1 cellular context compared by ENCODE assay signal in the genomic region with DNA sequence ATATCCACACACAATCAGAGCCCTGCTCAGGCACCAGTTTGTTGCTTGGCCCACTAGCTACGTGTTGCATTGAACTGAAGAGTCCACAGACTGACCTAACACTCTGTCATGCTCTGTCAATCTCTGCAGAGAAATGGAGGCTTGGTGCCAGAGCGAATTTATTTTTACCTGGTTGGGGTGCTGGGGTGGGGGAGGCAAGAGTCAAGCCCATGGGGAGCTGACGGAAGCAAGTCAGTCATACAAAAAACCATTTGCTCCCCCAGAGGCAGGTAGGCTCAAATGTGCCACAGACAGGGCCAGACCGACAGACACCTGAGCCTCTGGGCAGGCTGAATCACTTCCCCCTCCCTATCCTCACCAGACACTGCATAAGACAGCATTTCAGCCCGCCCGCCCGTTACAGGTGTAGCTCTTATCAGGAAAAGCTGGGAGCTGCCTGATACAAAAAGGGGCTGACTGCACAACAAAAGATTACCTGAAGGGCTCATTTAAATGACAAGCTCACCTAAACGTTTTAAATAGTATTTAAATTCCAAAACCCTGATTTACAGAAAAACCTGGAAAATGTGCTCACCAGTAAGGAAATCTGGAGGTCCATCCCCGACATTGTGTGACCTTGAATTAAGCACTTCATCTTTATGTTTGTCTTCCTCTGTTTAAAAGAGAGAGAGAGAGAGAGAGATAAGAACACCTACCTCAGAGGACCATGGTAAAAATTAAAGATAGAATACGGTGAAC.
A peak's percentile ranks its signal among the peaks of the same experiment; 100 is the strongest.
TF ChIP-seq lines count a peak whose summit lies in the region.

No MANE protein-coding gene starts in this region.

TF ChIP-seq in K562, 482 proteins besides CTCF, POLR2A, EP300 and RAD21 (continued from another document and continues in another):
- TF ChIP-seq, protein P1, sequence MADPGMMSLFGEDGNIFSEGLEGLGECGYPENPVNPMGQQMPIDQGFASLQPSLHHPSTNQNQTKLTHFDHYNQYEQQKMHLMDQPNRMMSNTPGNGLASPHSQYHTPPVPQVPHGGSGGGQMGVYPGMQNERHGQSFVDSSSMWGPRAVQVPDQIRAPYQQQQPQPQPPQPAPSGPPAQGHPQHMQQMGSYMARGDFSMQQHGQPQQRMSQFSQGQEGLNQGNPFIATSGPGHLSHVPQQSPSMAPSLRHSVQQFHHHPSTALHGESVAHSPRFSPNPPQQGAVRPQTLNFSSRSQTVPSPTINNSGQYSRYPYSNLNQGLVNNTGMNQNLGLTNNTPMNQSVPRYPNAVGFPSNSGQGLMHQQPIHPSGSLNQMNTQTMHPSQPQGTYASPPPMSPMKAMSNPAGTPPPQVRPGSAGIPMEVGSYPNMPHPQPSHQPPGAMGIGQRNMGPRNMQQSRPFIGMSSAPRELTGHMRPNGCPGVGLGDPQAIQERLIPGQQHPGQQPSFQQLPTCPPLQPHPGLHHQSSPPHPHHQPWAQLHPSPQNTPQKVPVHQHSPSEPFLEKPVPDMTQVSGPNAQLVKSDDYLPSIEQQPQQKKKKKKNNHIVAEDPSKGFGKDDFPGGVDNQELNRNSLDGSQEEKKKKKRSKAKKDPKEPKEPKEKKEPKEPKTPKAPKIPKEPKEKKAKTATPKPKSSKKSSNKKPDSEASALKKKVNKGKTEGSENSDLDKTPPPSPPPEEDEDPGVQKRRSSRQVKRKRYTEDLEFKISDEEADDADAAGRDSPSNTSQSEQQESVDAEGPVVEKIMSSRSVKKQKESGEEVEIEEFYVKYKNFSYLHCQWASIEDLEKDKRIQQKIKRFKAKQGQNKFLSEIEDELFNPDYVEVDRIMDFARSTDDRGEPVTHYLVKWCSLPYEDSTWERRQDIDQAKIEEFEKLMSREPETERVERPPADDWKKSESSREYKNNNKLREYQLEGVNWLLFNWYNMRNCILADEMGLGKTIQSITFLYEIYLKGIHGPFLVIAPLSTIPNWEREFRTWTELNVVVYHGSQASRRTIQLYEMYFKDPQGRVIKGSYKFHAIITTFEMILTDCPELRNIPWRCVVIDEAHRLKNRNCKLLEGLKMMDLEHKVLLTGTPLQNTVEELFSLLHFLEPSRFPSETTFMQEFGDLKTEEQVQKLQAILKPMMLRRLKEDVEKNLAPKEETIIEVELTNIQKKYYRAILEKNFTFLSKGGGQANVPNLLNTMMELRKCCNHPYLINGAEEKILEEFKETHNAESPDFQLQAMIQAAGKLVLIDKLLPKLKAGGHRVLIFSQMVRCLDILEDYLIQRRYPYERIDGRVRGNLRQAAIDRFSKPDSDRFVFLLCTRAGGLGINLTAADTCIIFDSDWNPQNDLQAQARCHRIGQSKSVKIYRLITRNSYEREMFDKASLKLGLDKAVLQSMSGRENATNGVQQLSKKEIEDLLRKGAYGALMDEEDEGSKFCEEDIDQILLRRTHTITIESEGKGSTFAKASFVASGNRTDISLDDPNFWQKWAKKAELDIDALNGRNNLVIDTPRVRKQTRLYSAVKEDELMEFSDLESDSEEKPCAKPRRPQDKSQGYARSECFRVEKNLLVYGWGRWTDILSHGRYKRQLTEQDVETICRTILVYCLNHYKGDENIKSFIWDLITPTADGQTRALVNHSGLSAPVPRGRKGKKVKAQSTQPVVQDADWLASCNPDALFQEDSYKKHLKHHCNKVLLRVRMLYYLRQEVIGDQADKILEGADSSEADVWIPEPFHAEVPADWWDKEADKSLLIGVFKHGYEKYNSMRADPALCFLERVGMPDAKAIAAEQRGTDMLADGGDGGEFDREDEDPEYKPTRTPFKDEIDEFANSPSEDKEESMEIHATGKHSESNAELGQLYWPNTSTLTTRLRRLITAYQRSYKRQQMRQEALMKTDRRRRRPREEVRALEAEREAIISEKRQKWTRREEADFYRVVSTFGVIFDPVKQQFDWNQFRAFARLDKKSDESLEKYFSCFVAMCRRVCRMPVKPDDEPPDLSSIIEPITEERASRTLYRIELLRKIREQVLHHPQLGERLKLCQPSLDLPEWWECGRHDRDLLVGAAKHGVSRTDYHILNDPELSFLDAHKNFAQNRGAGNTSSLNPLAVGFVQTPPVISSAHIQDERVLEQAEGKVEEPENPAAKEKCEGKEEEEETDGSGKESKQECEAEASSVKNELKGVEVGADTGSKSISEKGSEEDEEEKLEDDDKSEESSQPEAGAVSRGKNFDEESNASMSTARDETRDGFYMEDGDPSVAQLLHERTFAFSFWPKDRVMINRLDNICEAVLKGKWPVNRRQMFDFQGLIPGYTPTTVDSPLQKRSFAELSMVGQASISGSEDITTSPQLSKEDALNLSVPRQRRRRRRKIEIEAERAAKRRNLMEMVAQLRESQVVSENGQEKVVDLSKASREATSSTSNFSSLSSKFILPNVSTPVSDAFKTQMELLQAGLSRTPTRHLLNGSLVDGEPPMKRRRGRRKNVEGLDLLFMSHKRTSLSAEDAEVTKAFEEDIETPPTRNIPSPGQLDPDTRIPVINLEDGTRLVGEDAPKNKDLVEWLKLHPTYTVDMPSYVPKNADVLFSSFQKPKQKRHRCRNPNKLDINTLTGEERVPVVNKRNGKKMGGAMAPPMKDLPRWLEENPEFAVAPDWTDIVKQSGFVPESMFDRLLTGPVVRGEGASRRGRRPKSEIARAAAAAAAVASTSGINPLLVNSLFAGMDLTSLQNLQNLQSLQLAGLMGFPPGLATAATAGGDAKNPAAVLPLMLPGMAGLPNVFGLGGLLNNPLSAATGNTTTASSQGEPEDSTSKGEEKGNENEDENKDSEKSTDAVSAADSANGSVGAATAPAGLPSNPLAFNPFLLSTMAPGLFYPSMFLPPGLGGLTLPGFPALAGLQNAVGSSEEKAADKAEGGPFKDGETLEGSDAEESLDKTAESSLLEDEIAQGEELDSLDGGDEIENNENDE (IDR thresholded peaks at IDR 0.05; ENCODE audit: low read depth, low read length) = no peak
- TF ChIP-seq ZNF143 (CRISPR knock-in tag; IDR thresholded peaks at IDR 0.05) = no peak
- no peak for TF ChIP-seq EGR1 (conservative IDR thresholded peaks at IDR 0.05)
- no peak for TF ChIP-seq ZNF583 (CRISPR knock-in tag; IDR thresholded peaks at IDR 0.05)
- TF ChIP-seq ZNF212 (CRISPR knock-in tag; IDR thresholded peaks at IDR 0.05) = no peak
- TF ChIP-seq, protein P2, sequence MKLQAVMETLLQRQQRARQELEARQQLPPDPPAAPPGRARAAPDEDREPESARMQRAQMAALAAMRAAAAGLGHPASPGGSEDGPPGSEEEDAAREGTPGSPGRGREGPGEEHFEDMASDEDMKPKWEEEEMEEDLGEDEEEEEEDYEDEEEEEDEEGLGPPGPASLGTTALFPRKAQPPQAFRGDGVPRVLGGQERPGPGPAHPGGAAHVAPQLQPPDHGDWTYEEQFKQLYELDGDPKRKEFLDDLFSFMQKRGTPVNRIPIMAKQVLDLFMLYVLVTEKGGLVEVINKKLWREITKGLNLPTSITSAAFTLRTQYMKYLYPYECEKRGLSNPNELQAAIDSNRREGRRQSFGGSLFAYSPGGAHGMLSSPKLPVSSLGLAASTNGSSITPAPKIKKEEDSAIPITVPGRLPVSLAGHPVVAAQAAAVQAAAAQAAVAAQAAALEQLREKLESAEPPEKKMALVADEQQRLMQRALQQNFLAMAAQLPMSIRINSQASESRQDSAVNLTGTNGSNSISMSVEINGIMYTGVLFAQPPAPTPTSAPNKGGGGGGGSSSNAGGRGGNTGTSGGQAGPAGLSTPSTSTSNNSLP (IDR thresholded peaks at IDR 0.05; ENCODE audit: borderline replicate concordance, low read depth, low read length) = 0 out of 2 replicates have a peak, but pooled peaks have one; percentile 51
- TF ChIP-seq ILK (tag; IDR thresholded peaks at IDR 0.05; ENCODE audit: borderline replicate concordance, low read depth) = no peak
- TF ChIP-seq TBL1XR1 (IDR thresholded peaks at IDR 0.05; ENCODE audit: low read length in 2 of 2) = no peak; a peak in 1 of 4 replicates
- TF ChIP-seq SRF (CRISPR knock-in tag; IDR thresholded peaks at IDR 0.05) = no peak
- TF ChIP-seq ZNF778 (CRISPR knock-in tag; IDR thresholded peaks at IDR 0.05) = no peak
- TF ChIP-seq PPARD (CRISPR knock-in tag; IDR thresholded peaks at IDR 0.05) = no peak
- 0 out of 2 replicates have a peak, but pooled peaks have one; percentile 47 for TF ChIP-seq SMARCC2 (IDR thresholded peaks at IDR 0.05; ENCODE audit: low read depth)
- TF ChIP-seq ZFP36 (IDR thresholded peaks at IDR 0.05; ENCODE audit: low read depth, low read length, partially characterized antibody) = no peak
- TF ChIP-seq, protein P3, sequence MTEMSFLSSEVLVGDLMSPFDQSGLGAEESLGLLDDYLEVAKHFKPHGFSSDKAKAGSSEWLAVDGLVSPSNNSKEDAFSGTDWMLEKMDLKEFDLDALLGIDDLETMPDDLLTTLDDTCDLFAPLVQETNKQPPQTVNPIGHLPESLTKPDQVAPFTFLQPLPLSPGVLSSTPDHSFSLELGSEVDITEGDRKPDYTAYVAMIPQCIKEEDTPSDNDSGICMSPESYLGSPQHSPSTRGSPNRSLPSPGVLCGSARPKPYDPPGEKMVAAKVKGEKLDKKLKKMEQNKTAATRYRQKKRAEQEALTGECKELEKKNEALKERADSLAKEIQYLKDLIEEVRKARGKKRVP (CRISPR knock-in tag; IDR thresholded peaks at IDR 0.05) = no peak
- no peak for TF ChIP-seq PHF20 (IDR thresholded peaks at IDR 0.05; ENCODE audit: partially characterized antibody)
- TF ChIP-seq, protein P4, sequence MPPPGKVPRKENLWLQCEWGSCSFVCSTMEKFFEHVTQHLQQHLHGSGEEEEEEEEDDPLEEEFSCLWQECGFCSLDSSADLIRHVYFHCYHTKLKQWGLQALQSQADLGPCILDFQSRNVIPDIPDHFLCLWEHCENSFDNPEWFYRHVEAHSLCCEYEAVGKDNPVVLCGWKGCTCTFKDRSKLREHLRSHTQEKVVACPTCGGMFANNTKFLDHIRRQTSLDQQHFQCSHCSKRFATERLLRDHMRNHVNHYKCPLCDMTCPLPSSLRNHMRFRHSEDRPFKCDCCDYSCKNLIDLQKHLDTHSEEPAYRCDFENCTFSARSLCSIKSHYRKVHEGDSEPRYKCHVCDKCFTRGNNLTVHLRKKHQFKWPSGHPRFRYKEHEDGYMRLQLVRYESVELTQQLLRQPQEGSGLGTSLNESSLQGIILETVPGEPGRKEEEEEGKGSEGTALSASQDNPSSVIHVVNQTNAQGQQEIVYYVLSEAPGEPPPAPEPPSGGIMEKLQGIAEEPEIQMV (tag; conservative IDR thresholded peaks at IDR 0.05; ENCODE audit: low read depth) = no peak
- peak; percentile 86 for TF ChIP-seq SOX6 (IDR thresholded peaks at IDR 0.05)
- no peak for TF ChIP-seq LARP7 (IDR thresholded peaks at IDR 0.05)
- TF ChIP-seq ZNF551 (CRISPR knock-in tag; IDR thresholded peaks at IDR 0.05) = no peak
- TF ChIP-seq NFE2 (IDR thresholded peaks at IDR 0.05; ENCODE audit: low read depth) = peak; percentile 21; the same call in 1 of the 2 replicates
- TF ChIP-seq, protein P5, sequence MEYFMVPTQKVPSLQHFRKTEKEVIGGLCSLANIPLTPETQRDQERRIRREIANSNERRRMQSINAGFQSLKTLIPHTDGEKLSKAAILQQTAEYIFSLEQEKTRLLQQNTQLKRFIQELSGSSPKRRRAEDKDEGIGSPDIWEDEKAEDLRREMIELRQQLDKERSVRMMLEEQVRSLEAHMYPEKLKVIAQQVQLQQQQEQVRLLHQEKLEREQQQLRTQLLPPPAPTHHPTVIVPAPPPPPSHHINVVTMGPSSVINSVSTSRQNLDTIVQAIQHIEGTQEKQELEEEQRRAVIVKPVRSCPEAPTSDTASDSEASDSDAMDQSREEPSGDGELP (CRISPR knock-in tag; IDR thresholded peaks at IDR 0.05; ENCODE audit: borderline replicate concordance) = peak; percentile 21; the same call in 1 of the 2 replicates
- TF ChIP-seq, protein P6, sequence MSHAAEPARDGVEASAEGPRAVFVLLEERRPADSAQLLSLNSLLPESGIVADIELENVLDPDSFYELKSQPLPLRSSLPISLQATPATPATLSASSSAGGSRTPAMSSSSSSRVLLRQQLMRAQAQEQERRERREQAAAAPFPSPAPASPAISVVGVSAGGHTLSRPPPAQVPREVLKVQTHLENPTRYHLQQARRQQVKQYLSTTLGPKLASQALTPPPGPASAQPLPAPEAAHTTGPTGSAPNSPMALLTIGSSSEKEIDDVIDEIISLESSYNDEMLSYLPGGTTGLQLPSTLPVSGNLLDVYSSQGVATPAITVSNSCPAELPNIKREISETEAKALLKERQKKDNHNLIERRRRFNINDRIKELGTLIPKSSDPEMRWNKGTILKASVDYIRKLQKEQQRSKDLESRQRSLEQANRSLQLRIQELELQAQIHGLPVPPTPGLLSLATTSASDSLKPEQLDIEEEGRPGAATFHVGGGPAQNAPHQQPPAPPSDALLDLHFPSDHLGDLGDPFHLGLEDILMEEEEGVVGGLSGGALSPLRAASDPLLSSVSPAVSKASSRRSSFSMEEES (CRISPR knock-in tag; IDR thresholded peaks at IDR 0.05) = no peak
- TF ChIP-seq, protein P7, sequence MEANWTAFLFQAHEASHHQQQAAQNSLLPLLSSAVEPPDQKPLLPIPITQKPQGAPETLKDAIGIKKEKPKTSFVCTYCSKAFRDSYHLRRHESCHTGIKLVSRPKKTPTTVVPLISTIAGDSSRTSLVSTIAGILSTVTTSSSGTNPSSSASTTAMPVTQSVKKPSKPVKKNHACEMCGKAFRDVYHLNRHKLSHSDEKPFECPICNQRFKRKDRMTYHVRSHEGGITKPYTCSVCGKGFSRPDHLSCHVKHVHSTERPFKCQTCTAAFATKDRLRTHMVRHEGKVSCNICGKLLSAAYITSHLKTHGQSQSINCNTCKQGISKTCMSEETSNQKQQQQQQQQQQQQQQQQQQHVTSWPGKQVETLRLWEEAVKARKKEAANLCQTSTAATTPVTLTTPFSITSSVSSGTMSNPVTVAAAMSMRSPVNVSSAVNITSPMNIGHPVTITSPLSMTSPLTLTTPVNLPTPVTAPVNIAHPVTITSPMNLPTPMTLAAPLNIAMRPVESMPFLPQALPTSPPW (CRISPR knock-in tag; IDR thresholded peaks at IDR 0.05) = peak; percentile 50
- TF ChIP-seq MYC (IDR thresholded peaks at IDR 0.05; ENCODE audit: low read depth, low read length) = 0 out of 2 replicates have a peak, but pooled peaks have one; percentile 12
- no peak for TF ChIP-seq MYC (CRISPR knock-in tag; IDR thresholded peaks at IDR 0.05; ENCODE audit: borderline replicate concordance, low read depth)
- no peak for TF ChIP-seq JUN (IDR thresholded peaks at IDR 0.05; ENCODE audit: borderline replicate concordance, low read depth, low read length)
- no peak for TF ChIP-seq JUN (CRISPR knock-in tag; IDR thresholded peaks at IDR 0.05; ENCODE audit: borderline replicate concordance)
- peak; percentile 31; the same call in 1 of the 2 replicates for TF ChIP-seq ZNF668 (CRISPR knock-in tag; IDR thresholded peaks at IDR 0.05)
- no peak for TF ChIP-seq CHD4 (IDR thresholded peaks at IDR 0.05; ENCODE audit: insufficient read depth, insufficient replicate concordance, low read depth, low read length, poor library complexity, severe bottlenecking)
- peak; percentile 35; the same call in 1 of the 2 replicates for TF ChIP-seq KHSRP (IDR thresholded peaks at IDR 0.05)
- no peak for TF ChIP-seq SRSF9 (IDR thresholded peaks at IDR 0.05; ENCODE audit: borderline replicate concordance, low read depth, low read length)
- no peak for TF ChIP-seq EWSR1 (IDR thresholded peaks at IDR 0.05; ENCODE audit: borderline replicate concordance, low read depth, partially characterized antibody)
